9 cellular contexts compared by ENCODE assay signal in the genomic region with DNA sequence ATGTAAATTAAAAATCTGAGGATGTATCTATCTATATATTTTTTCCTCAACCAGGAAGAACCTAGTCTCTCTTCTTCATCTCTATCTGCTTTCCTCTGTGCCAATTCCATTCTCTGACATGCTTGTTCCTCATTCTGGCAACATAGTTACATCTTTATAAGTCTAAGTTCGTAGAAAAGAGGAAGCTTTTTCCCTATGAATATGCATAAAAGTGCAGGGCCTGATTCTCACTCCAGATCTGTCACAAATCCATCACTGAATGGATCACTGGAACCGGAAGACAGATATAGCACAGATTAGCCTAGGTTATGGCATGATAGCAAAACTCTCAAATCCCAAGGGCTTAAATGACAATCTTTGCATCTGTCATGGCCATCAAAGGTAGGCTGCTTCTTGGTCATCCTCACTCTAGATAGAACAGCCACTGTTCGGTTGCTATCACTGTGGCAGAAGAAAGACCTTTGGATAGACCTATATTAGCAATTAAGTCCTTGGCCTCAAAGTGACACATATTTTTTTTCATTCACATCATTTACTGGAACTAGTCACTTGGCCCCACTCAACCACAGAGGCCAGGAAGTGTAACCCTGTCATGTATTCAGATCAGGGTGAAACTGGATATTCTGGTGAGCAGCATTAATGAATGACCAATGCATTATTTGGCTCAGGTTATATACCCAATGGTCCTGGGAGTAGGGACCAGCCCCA. TPM values are rescaled to one million over a fixed set of nuclear protein-coding genes. Genes with fewer than 3 reads are reported as not detected.
A peak's percentile ranks its signal among the peaks of the same experiment; 100 is the strongest.
DNase-seq lines count a peak whose midpoint lies in the region; ATAC-seq and TF ChIP-seq lines count a peak whose summit lies in the region.
"Had no signal": no experiment of that assay in that cellular context is flagged by ENCODE, and none has a peak within 500 bp of the region (broad histone marks: within the 10 kb centered on the region; RNA-seq: fewer than 3 reads in every experiment).

No MANE protein-coding gene starts in this region.

- H3K9me3 Mint-ChIP-seq in activated T-helper 17 cell treated with anti-CD3 and anti-CD28 coated beads, Interleukin-2, amount 50 U/mL, for 72 hours = no peaks in the 10 kb centered on the region
- peaks cover 7% of the 10 kb centered on the region for H3K9me3 Mint-ChIP-seq in activated T-helper 2 cell treated with anti-CD3 and anti-CD28 coated beads, Interferon-gamma antibody, Interleukin-2, Interleukin-4, amounts not matched to agents 10 μg/mL and 5 μg/mL and 100 μg/mL, durations not matched to agents 14 hours and 24 hours and 36 hours

- peaks cover 4% of the 10 kb centered on the region for H3K4me1 Mint-ChIP-seq in activated T-helper 17 cell treated with anti-CD3 and anti-CD28 coated beads, Interleukin-2, amount 50 U/mL, for 72 hours
- H3K4me1 Mint-ChIP-seq in activated T-helper 2 cell treated with anti-CD3 and anti-CD28 coated beads, Interferon-gamma antibody, Interleukin-2, Interleukin-4, amounts not matched to agents 10 μg/mL and 5 μg/mL and 100 μg/mL, durations not matched to agents 14 hours and 24 hours and 36 hours (ENCODE audit: low read depth) = peaks cover 15% of the 10 kb centered on the region

- no peak overlapping the region for H3K4me3 Mint-ChIP-seq in activated T-helper 17 cell treated with anti-CD3 and anti-CD28 coated beads, Interleukin-2, amount 50 U/mL, for 72 hours
- H3K4me3 Mint-ChIP-seq in activated T-helper 2 cell treated with anti-CD3 and anti-CD28 coated beads, Interferon-gamma antibody, Interleukin-2, Interleukin-4, amounts not matched to agents 10 μg/mL and 5 μg/mL and 100 μg/mL, durations not matched to agents 14 hours and 24 hours and 36 hours (ENCODE audit: low read depth) = no peak overlapping the region

- intact Hi-C loops in activated T-helper 2 cell treated with anti-CD3 and anti-CD28 coated beads, Interferon-gamma antibody, Interleukin-2, Interleukin-4, amounts not matched to agents 10 μg/mL and 5 μg/mL and 100 μg/mL, durations not matched to agents 14 hours and 24 hours and 36 hours (cut with micrococcal nuclease) = no loop called here
- intact Hi-C loops in left ventricle myocardium superior (cut with micrococcal nuclease) = no loop called here

- H3K4me1 ChIP-seq in foreskin keratinocyte = no peaks in the 10 kb centered on the region

- H3K27me3 ChIP-seq in foreskin keratinocyte = no peaks in the 10 kb centered on the region

- H3K36me3 Mint-ChIP-seq in activated T-helper 17 cell treated with anti-CD3 and anti-CD28 coated beads, Interleukin-2, amount 50 U/mL, for 72 hours (ENCODE audit: low read depth) = no peaks in the 10 kb centered on the region
- H3K36me3 Mint-ChIP-seq in activated T-helper 2 cell treated with anti-CD3 and anti-CD28 coated beads, Interferon-gamma antibody, Interleukin-2, Interleukin-4, amounts not matched to agents 10 μg/mL and 5 μg/mL and 100 μg/mL, durations not matched to agents 14 hours and 24 hours and 36 hours (ENCODE audit: low read depth) = peaks cover 2% of the 10 kb centered on the region

- no peaks in the 10 kb centered on the region for H3K27me3 Mint-ChIP-seq in activated T-helper 17 cell treated with anti-CD3 and anti-CD28 coated beads, Interleukin-2, amount 50 U/mL, for 72 hours
- H3K27me3 Mint-ChIP-seq in activated T-helper 2 cell treated with anti-CD3 and anti-CD28 coated beads, Interferon-gamma antibody, Interleukin-2, Interleukin-4, amounts not matched to agents 10 μg/mL and 5 μg/mL and 100 μg/mL, durations not matched to agents 14 hours and 24 hours and 36 hours (ENCODE audit: low read depth) = peaks cover 11% of the 10 kb centered on the region

- ATAC-seq in GM18508 (IDR thresholded peaks at IDR 0.05; ENCODE audit: insufficient read depth, unreplicated experiment) (peak; percentile 89), GM21515 (IDR thresholded peaks at IDR 0.05; ENCODE audit: unreplicated experiment) (peak; percentile 84), HG03354 (IDR thresholded peaks at IDR 0.05; ENCODE audit: poor library complexity, severe bottlenecking, unreplicated experiment) (peak; percentile 95), foreskin keratinocyte (no peak), left ventricle myocardium superior (no peak)
- peak; percentile 86 for ATAC-seq in activated T-helper 17 cell treated with anti-CD3 and anti-CD28 coated beads, Interleukin-2, amount 50 U/mL, for 72 hours (replicated peaks)

- H3K27ac ChIP-seq in foreskin keratinocyte = no peak overlapping the region

- no peak for TF ChIP-seq CTCF in foreskin keratinocyte (conservative IDR thresholded peaks at IDR 0.05)

- DNase-seq in foreskin keratinocyte (no peak), left ventricle myocardium superior (no peak), NCI-H2029 treated with DMSO at 0.1 percent for 48 hours (lab: John Stamatoyannopoulos, UW) (no peak)
- DNase-seq in activated T-helper 2 cell treated with anti-CD3 and anti-CD28 coated beads, Interferon-gamma antibody, Interleukin-2, Interleukin-4, amounts not matched to agents 10 μg/mL and 5 μg/mL and 100 μg/mL, durations not matched to agents 14 hours and 24 hours and 36 hours (ENCODE audit: low spot score) = no peak
- DNase-seq: T-helper 9 cell had no signal

- peak overlapping the region; percentile 79 for H3K27ac Mint-ChIP-seq in activated T-helper 17 cell treated with anti-CD3 and anti-CD28 coated beads, Interleukin-2, amount 50 U/mL, for 72 hours
- H3K27ac Mint-ChIP-seq in activated T-helper 2 cell treated with anti-CD3 and anti-CD28 coated beads, Interferon-gamma antibody, Interleukin-2, Interleukin-4, amounts not matched to agents 10 μg/mL and 5 μg/mL and 100 μg/mL, durations not matched to agents 14 hours and 24 hours and 36 hours = no peak overlapping the region

RNA-seq across cellular contexts. Expression of gene DTHD1, which starts 22.2 kb away (rescaled TPM):
- total RNA-seq in activated T-helper 17 cell treated with anti-CD3 and anti-CD28 coated beads, Interleukin-2, amount 50 U/mL, for 72 hours = under 1 TPM; 0.74 to 0.99 TPM
- total RNA-seq in foreskin keratinocyte (not detected in 2 replicates), left ventricle myocardium superior (0.10 TPM)
- polyA plus RNA-seq in foreskin keratinocyte = not detected in 2 replicates
- 1.1 TPM in 2 replicates for total RNA-seq in activated T-helper 2 cell treated with anti-CD3 and anti-CD28 coated beads, Interferon-gamma antibody, Interleukin-2, Interleukin-4, amounts not matched to agents 10 μg/mL and 5 μg/mL and 100 μg/mL, durations not matched to agents 14 hours and 24 hours and 36 hours

RNA-seq across cellular contexts. Expression of gene ARAP2, which starts 59.3 kb away (rescaled TPM):
- 10 to 100 TPM; 44.8 to 51.7 TPM for total RNA-seq in activated T-helper 17 cell treated with anti-CD3 and anti-CD28 coated beads, Interleukin-2, amount 50 U/mL, for 72 hours
- total RNA-seq in foreskin keratinocyte (13.0 and 13.5 TPM in 2 replicates), left ventricle myocardium superior (2.7 TPM)
- 1.5 and 1.8 TPM in 2 replicates for polyA plus RNA-seq in foreskin keratinocyte
- total RNA-seq in activated T-helper 2 cell treated with anti-CD3 and anti-CD28 coated beads, Interferon-gamma antibody, Interleukin-2, Interleukin-4, amounts not matched to agents 10 μg/mL and 5 μg/mL and 100 μg/mL, durations not matched to agents 14 hours and 24 hours and 36 hours = 29.5 and 35.8 TPM in 2 replicates

Comparison
In these comparisons a context has a peak if more than half of its experiments do, and no peak if none do; other contexts are left out.
1. ATAC-seq: peak in GM18508 (single experiment), GM21515 (single experiment), HG03354 (single experiment) and activated T-helper 17 cell treated with anti-CD3 and anti-CD28 coated beads, Interleukin-2, amount 50 U/mL, for 72 hours (single experiment); none in foreskin keratinocyte (single experiment) and left ventricle myocardium superior (single experiment).